In genomic region chr17:28626818-28627217, GRCh38 we compare ENCODE assay signal across 1 cellular context.
TF ChIP-seq lines count a peak whose summit lies in the region.

No MANE protein-coding gene starts in this region.

TF ChIP-seq in GM12878, 131 proteins besides CTCF, POLR2A, EP300 and RAD21:
- TF ChIP-seq TBL1XR1 (IDR thresholded peaks at IDR 0.05; ENCODE audit: low read depth, low read length) (no peak), NFIC (IDR thresholded peaks at IDR 0.05; ENCODE audit: low read depth, low read length) (no peak), RFX5 (IDR thresholded peaks at IDR 0.05; ENCODE audit: low read depth, low read length) (no peak), WRNIP1 (IDR thresholded peaks at IDR 0.05; ENCODE audit: borderline replicate concordance, low read depth, low read length) (no peak), CEBPZ (IDR thresholded peaks at IDR 0.05; ENCODE audit: low read depth, low read length) (no peak), NR2F1 (conservative IDR thresholded peaks at IDR 0.05) (no peak), EGR1 (IDR thresholded peaks at IDR 0.05; ENCODE audit: borderline replicate concordance in 1 of 2, low read depth in 2 of 2, low read length in 2 of 2) (no peak), RUNX3 (IDR thresholded peaks at IDR 0.05; ENCODE audit: low read length) (no peak), RELA (IDR thresholded peaks at IDR 0.05; ENCODE audit: borderline replicate concordance, partially characterized antibody) (no peak), NKRF (conservative IDR thresholded peaks at IDR 0.05) (no peak), CHD1 (IDR thresholded peaks at IDR 0.05; ENCODE audit: low read depth, low read length) (no peak), ZNF687 (IDR thresholded peaks at IDR 0.05) (no peak), FOXK2 (IDR thresholded peaks at IDR 0.05) (no peak), KLF5 (IDR thresholded peaks at IDR 0.05; ENCODE audit: partially characterized antibody) (no peak), RELB (IDR thresholded peaks at IDR 0.05; ENCODE audit: low read depth) (no peak), BRCA1 (IDR thresholded peaks at IDR 0.05; ENCODE audit: low read depth, low read length) (no peak), CREM (IDR thresholded peaks at IDR 0.05; ENCODE audit: low read depth) (no peak), PKNOX1 (IDR thresholded peaks at IDR 0.05) (no peak), MEF2A (IDR thresholded peaks at IDR 0.05; ENCODE audit: insufficient read depth, low read depth, low read length) (no peak)
TF ChIP-seq in GM12878: peak in this region for 0.
